24 cellular contexts compared by ENCODE assay signal in genomic region chr3:26369133-26369532, GRCh38.
DNase-seq lines count a peak whose midpoint lies in the region; ATAC-seq, FAIRE-seq and TF ChIP-seq lines count a peak whose summit lies in the region.
"Had no signal": no experiment of that assay in that cellular context is flagged by ENCODE, and none has a peak within 500 bp of the region (broad histone marks: within the 10 kb centered on the region; RNA-seq: fewer than 3 reads in every experiment).

No MANE protein-coding gene starts in this region.

- no peaks in the 10 kb centered on the region for H3K27me3 Mint-ChIP-seq in activated CD8-positive, alpha-beta memory T cell treated with anti-CD3 and anti-CD28 coated beads, Interleukin-2, amount 10 ng/mL, durations not matched to agents 7 days and 5 days
- H3K27me3 Mint-ChIP-seq in T-cell, result no peaks in the 10 kb centered on the region
- H3K27me3 Mint-ChIP-seq: activated CD4-positive, alpha-beta T cell treated with anti-CD3 and anti-CD28 coated beads, Interleukin-2, amount 10 ng/mL, durations not matched to agents 24 days and 14 days; CD8-positive, alpha-beta memory T cell; central memory CD8-positive, alpha-beta T cell; memory B cell; type B pancreatic cell had no signal

- CTCF ChIA-PET in SK-N-SH (lab: Yijun Ruan, JAX) (no interaction called here), T-cell (lab: Charles Lee) (no interaction called here)
- CTCF ChIA-PET in activated CD8-positive, alpha-beta memory T cell treated with anti-CD3 and anti-CD28 coated beads, Interleukin-2, amount 10 ng/mL, durations not matched to agents 7 days and 5 days (lab: Charles Lee), result no interaction called here

- no peak for ATAC-seq in activated CD8-positive, alpha-beta memory T cell treated with anti-CD3 and anti-CD28 coated beads, Interleukin-2, amount 10 ng/mL, durations not matched to agents 7 days and 5 days
- no peak for ATAC-seq in T-cell (replicated peaks in 1 of 4)
- ATAC-seq: activated naive CD4-positive, alpha-beta T cell treated with anti-CD3 and anti-CD28 coated beads, Interleukin-2, amount 50 U/mL, for 72 hours; left colon had no signal

- H3K36me3 ChIP-seq in kidney epithelial cell (ENCODE audit: control insufficient read depth, insufficient read depth, low read length), result no peaks in the 10 kb centered on the region
- H3K36me3 ChIP-seq in SK-N-SH (replicated peaks in 1 of 2; ENCODE audit: control insufficient read depth in 1 of 2, insufficient read depth in 2 of 2, low read length in 1 of 2), result no peaks in the 10 kb centered on the region
- H3K36me3 ChIP-seq: neutrophil, prostate gland, stomach had no signal

- H2AFZ ChIP-seq in SK-N-SH (ENCODE audit: low read depth), result no peak overlapping the region

- H3K36me3 Mint-ChIP-seq in activated CD8-positive, alpha-beta memory T cell treated with anti-CD3 and anti-CD28 coated beads, Interleukin-2, amount 10 ng/mL, durations not matched to agents 7 days and 5 days, result no peaks in the 10 kb centered on the region
- H3K36me3 Mint-ChIP-seq in T-cell, result no peaks in the 10 kb centered on the region
- H3K36me3 Mint-ChIP-seq: activated naive CD4-positive, alpha-beta T cell treated with anti-CD3 and anti-CD28 coated beads, Interleukin-2, amount 50 U/mL, for 72 hours; CD8-positive, alpha-beta memory T cell; memory B cell; type B pancreatic cell had no signal

- no peaks in the 10 kb centered on the region for H3K4me1 Mint-ChIP-seq in activated CD8-positive, alpha-beta memory T cell treated with anti-CD3 and anti-CD28 coated beads, Interleukin-2, amount 10 ng/mL, durations not matched to agents 7 days and 5 days
- no peaks in the 10 kb centered on the region for H3K4me1 Mint-ChIP-seq in T-cell
- H3K4me1 Mint-ChIP-seq: activated CD4-positive, alpha-beta T cell treated with anti-CD3 and anti-CD28 coated beads, Interleukin-2, amount 10 ng/mL, durations not matched to agents 24 days and 14 days; central memory CD8-positive, alpha-beta T cell; memory B cell had no signal

- H3K79me2 ChIP-seq in SK-N-SH (ENCODE audit: insufficient read depth), result no peaks in the 10 kb centered on the region

- peak; percentile 13 for TF ChIP-seq CTCF in kidney epithelial cell (IDR thresholded peaks at IDR 0.05; ENCODE audit: insufficient read depth, low read length, poor library complexity, severe bottlenecking)
- TF ChIP-seq CTCF in SK-N-SH (IDR thresholded peaks at IDR 0.05), result no peak

- no peak overlapping the region for H3K27ac Mint-ChIP-seq in activated CD8-positive, alpha-beta memory T cell treated with anti-CD3 and anti-CD28 coated beads, Interleukin-2, amount 10 ng/mL, durations not matched to agents 7 days and 5 days
- H3K27ac Mint-ChIP-seq in T-cell, result no peak overlapping the region
- H3K27ac Mint-ChIP-seq: activated CD4-positive, alpha-beta T cell treated with anti-CD3 and anti-CD28 coated beads, Interleukin-2, amount 10 ng/mL, durations not matched to agents 24 days and 14 days; activated naive CD4-positive, alpha-beta T cell treated with anti-CD3 and anti-CD28 coated beads, Interleukin-2, amount 50 U/mL, for 72 hours; memory B cell; type B pancreatic cell had no signal

- H3K9me3 Mint-ChIP-seq in activated CD8-positive, alpha-beta memory T cell treated with anti-CD3 and anti-CD28 coated beads, Interleukin-2, amount 10 ng/mL, durations not matched to agents 7 days and 5 days (ENCODE audit: low read depth), result peaks cover 10% of the 10 kb centered on the region
- H3K9me3 Mint-ChIP-seq in T-cell, result peaks cover 4 to 20% (median 11%) of the 10 kb centered on the region in 3 donors

- no peak for TF ChIP-seq EP300 in SK-N-SH (IDR thresholded peaks at IDR 0.05; ENCODE audit: borderline replicate concordance in 1 of 2, low read depth in 1 of 2, low read length in 1 of 2)

- H3K27ac ChIP-seq in SK-N-SH (ENCODE audit: low read depth in 2 of 2, low read length in 1 of 2), result no peak overlapping the region
- H3K27ac ChIP-seq: neutrophil, prostate gland, SK-N-MC, stomach had no signal

- TF ChIP-seq RAD21 in SK-N-SH (IDR thresholded peaks at IDR 0.05; ENCODE audit: low read length), result no peak

- H3K4me3 ChIP-seq in kidney epithelial cell (ENCODE audit: low read depth, low read length) (no peak overlapping the region), SK-N-SH (ENCODE audit: low read depth in 2 of 2, low read length in 1 of 2) (no peak overlapping the region)
- H3K4me3 ChIP-seq: prostate gland, SK-N-MC, stomach had no signal

- DNase-seq in ELF-1 (ENCODE audit: low read depth, low spot score), result peak; percentile 11
- DNase-seq in HTR-8/SVneo (ENCODE audit: insufficient read length, low spot score), result peak; percentile 2
- peak; percentile 2 for DNase-seq in SW480 (ENCODE audit: low spot score)
- DNase-seq in kidney epithelial cell (ENCODE audit: low read depth), result no peak
- no peak for DNase-seq in SK-N-SH
- no peak for DNase-seq in activated CD8-positive, alpha-beta memory T cell treated with anti-CD3 and anti-CD28 coated beads, Interleukin-2, amount 10 ng/mL, durations not matched to agents 7 days and 5 days
- DNase-seq in T-cell, result no peak
- no peak for DNase-seq in stimulated activated naive CD4-positive, alpha-beta T cell treated with Interleukin-2 at 50 U/mL for 16 hours (lab: John Stamatoyannopoulos, UW)
- DNase-seq: activated CD4-positive, alpha-beta T cell treated with anti-CD3 and anti-CD28 coated beads, Interleukin-2, amount 10 ng/mL, durations not matched to agents 24 days and 14 days; CD8-positive, alpha-beta memory T cell; DMS79; HCEC 1CT; KBM-7; left colon; NCI-H2171 treated with DMSO at 0.1 percent for 48 hours; NCI-H526 treated with DMSO at 0.1 percent for 48 hours; stomach had no signal

- H3K4me1 ChIP-seq in SK-N-SH (ENCODE audit: control insufficient read depth in 1 of 2, insufficient read depth in 2 of 2, low read depth in 1 of 2, low read length in 1 of 2), result no peaks in the 10 kb centered on the region
- H3K4me1 ChIP-seq: prostate gland, stomach had no signal

- no peaks in the 10 kb centered on the region for H4K20me1 ChIP-seq in SK-N-SH (ENCODE audit: insufficient read depth)

- H3K4me2 ChIP-seq in SK-N-SH, result no peak overlapping the region

- WGBS in SK-N-SH (ENCODE audit: low lambda C conversion rate), result 26% methylated on average over 7 of the region's 7 CpGs

- POLR2A ChIA-PET in SK-N-SH (lab: Yijun Ruan, JAX), result no interaction called here
- POLR2A ChIA-PET in T-cell (lab: Charles Lee), result no interaction called here

- no peaks in the 10 kb centered on the region for H3K9me2 ChIP-seq in SK-N-SH

- no peaks in the 10 kb centered on the region; the same call in 1 of the 2 replicates for H3K9me3 ChIP-seq in SK-N-SH
- H3K9me3 ChIP-seq: neutrophil, prostate gland, stomach had no signal

- no peak overlapping the region for H3K4me3 Mint-ChIP-seq in activated CD8-positive, alpha-beta memory T cell treated with anti-CD3 and anti-CD28 coated beads, Interleukin-2, amount 10 ng/mL, durations not matched to agents 7 days and 5 days
- no peak overlapping the region for H3K4me3 Mint-ChIP-seq in T-cell
- H3K4me3 Mint-ChIP-seq: activated CD4-positive, alpha-beta T cell treated with anti-CD3 and anti-CD28 coated beads, Interleukin-2, amount 10 ng/mL, durations not matched to agents 24 days and 14 days; CD8-positive, alpha-beta memory T cell; central memory CD8-positive, alpha-beta T cell; memory B cell; type B pancreatic cell had no signal

- no peak for FAIRE-seq in HTR-8/SVneo (lab: Jason Lieb, UNC)

- H3K9ac ChIP-seq in SK-N-SH, result no peak overlapping the region

- H3K27me3 ChIP-seq in kidney epithelial cell (ENCODE audit: control insufficient read depth, insufficient read depth, low read length), result no peaks in the 10 kb centered on the region
- H3K27me3 ChIP-seq in SK-N-SH (ENCODE audit: insufficient read depth), result no peaks in the 10 kb centered on the region
- H3K27me3 ChIP-seq: neutrophil, stomach had no signal

- H3F3A ChIP-seq in SK-N-SH (replicated peaks; ENCODE audit: insufficient read depth), result no peaks in the 10 kb centered on the region

TF ChIP-seq in SK-N-SH, 30 proteins besides CTCF, POLR2A, EP300 and RAD21:
- TF ChIP-seq RXRA (IDR thresholded peaks at IDR 0.05; ENCODE audit: borderline replicate concordance, low read depth) (no peak), YY1 (IDR thresholded peaks at IDR 0.05; ENCODE audit: low read depth) (no peak), TCF12 (IDR thresholded peaks at IDR 0.05) (no peak), GATA2 (CRISPR knock-in tag; IDR thresholded peaks at IDR 0.05) (no peak), GABPA (IDR thresholded peaks at IDR 0.05; ENCODE audit: low read depth) (no peak), NFIC (IDR thresholded peaks at IDR 0.05; ENCODE audit: borderline replicate concordance) (no peak), ELF1 (IDR thresholded peaks at IDR 0.05) (no peak)

Comparison
In these comparisons a context has a peak if more than half of its experiments do, and no peak if none do; other contexts are left out.
1. DNase-seq: peak in ELF-1 (single experiment), HTR-8/SVneo (single experiment) and SW480 (single experiment); none in kidney epithelial cell (single experiment), SK-N-SH (single experiment), activated CD8-positive, alpha-beta memory T cell treated with anti-CD3 and anti-CD28 coated beads, Interleukin-2, amount 10 ng/mL, durations not matched to agents 7 days and 5 days (single experiment), T-cell (0 of 34) and stimulated activated naive CD4-positive, alpha-beta T cell treated with Interleukin-2 at 50 U/mL for 16 hours (single experiment).